ENCODE assay signal across 8 cellular contexts in the genomic region with DNA sequence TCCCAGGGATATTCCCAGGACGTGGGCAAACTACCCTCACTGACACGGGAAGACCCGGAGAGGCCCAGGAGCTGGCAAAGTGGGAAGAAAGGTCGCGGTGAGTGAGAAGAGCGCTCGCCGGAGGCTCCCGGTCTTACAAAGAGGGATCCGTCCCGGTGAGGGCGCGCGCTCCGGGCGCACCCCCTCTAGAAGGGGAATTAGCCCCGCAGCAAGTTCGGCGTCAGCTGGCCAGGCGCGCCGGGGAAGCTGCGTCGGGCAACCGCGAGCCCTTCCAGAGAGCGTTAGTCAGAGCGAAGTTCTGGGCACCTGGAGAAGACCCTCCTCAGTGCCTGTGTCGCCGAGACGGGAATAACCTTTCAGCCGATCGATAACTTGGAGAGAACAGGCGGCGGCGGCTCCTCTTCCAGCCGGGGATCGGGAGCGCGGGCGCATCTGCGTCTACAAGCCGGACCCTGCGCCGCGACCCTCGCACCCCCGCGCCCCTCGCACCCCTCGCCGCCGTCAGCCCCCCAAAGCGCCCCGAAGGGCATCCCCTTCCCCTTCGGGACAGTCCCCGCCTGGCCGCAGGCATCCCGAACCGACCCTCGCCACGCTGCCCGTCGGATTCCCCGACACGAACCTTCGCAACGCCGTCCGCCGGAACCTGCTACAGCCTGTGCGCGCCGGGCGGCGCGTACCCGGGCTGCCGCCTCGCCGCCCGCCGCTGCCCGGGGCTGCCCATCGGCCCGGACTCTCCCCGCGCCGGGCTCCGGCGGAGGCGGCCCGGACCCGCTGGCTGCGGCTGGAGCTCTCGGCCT. TPM values are rescaled to one million over a fixed set of nuclear protein-coding genes. Genes with fewer than 3 reads are reported as not detected.
A peak's percentile ranks its signal among the peaks of the same experiment; 100 is the strongest.
DNase-seq lines count a peak whose midpoint lies in the region; ATAC-seq and TF ChIP-seq lines count a peak whose summit lies in the region.

No MANE protein-coding gene starts in this region.

- H3K4me1 ChIP-seq in SJSA1 (replicated peaks) (peaks cover 9% of the 10 kb centered on the region), mammary epithelial cell (ENCODE audit: insufficient read depth, low read length) (peaks cover 16% of the 10 kb centered on the region)

- H3K27me3 ChIP-seq in SJSA1 (replicated peaks) (no peaks in the 10 kb centered on the region), mammary epithelial cell (ENCODE audit: insufficient read depth, low read length) (no peaks in the 10 kb centered on the region)

- in situ Hi-C loops in mammary epithelial cell (cut with MboI; ENCODE audit: low sequenced_read_pairs in 2 of 2), result loop anchor here (5.0 to 25.0 kb wide), 7 partner anchors 165 to 757 kb away; a partner anchor contains a TSS

- TF ChIP-seq CTCF in AG10803 (conservative IDR thresholded peaks at IDR 0.05; ENCODE audit: low read length) (no peak), mammary epithelial cell (conservative IDR thresholded peaks at IDR 0.05 in 1 of 2, IDR thresholded peaks at IDR 0.05 in 1 of 2; ENCODE audit: extremely low read depth in 1 of 2, insufficient read depth in 1 of 2, low read depth in 1 of 2, low read length in 2 of 2) (no peak)

- H3K4me3 ChIP-seq in AG10803 (ENCODE audit: low read length), result peak overlapping the region; percentile 74
- H3K4me3 ChIP-seq in SJSA1, result peak overlapping the region; percentile 76
- H3K4me3 ChIP-seq in mammary epithelial cell (replicated peaks in 1 of 3; ENCODE audit: insufficient read depth in 1 of 3, low read depth in 2 of 3, low read length in 3 of 3), result peak overlapping the region; percentile 64 to 80 (median 77)

- H3K4me2 ChIP-seq in mammary epithelial cell (ENCODE audit: insufficient read depth, low read depth, low read length), result peak overlapping the region; percentile 96

- H4K20me1 ChIP-seq in mammary epithelial cell (ENCODE audit: insufficient read depth, low read length), result no peaks in the 10 kb centered on the region

- CTCF ChIA-PET in mammary epithelial cell (lab: Charles Lee; ENCODE audit: low non-redundant PET), result interaction anchor here (0.5 to 1.0 kb wide), 6 partner anchors 63 to 873 kb away, joined by 3 to 10 read pairs (median 4); no protein-coding TSS in a partner anchor

- dilution Hi-C loops in mammary epithelial cell (cut with HindIII; ENCODE audit: low sequenced_read_pairs), result no loop called here

- no peak overlapping the region for H3K27ac ChIP-seq in SJSA1
- H3K27ac ChIP-seq in mammary epithelial cell (ENCODE audit: insufficient read depth, low read depth, low read length), result no peak overlapping the region

- H3K36me3 ChIP-seq in SJSA1 (no peaks in the 10 kb centered on the region), mammary epithelial cell (ENCODE audit: insufficient read depth, low read length) (no peaks in the 10 kb centered on the region)

- DNase-seq in AG10803 (ENCODE audit: low read depth), result no peak
- peak in 1 of 2 experiments; percentile 55 for DNase-seq in SJSA1 (ENCODE audit: low read depth in 1 of 2, low spot score in 2 of 2)
- DNase-seq in mammary epithelial cell, result peak; percentile 32
- DNase-seq in left kidney (ENCODE audit: low read depth, low spot score), result peak; percentile 66
- DNase-seq in stimulated activated CD4-positive, alpha-beta T cell treated with anti-CD3 and anti-CD28 coated beads, Interleukin-4, amount 100 ng/mL, for 48 hours (ENCODE audit: low read depth in 2 of 2), result peak; percentile 4 to 8
- no peak for DNase-seq in mesenteric fat pad (ENCODE audit: low spot score)

- ATAC-seq in GM18868 (IDR thresholded peaks at IDR 0.05; ENCODE audit: unreplicated experiment) (peak; percentile 37), HG03095 (IDR thresholded peaks at IDR 0.05; ENCODE audit: unreplicated experiment) (peak; percentile 33)

- TSS peak; percentile 85 for BruUV-seq in mammary epithelial cell (replicated peaks; lab: Mats Ljungman, UMichigan)

- intact Hi-C loops in mammary epithelial cell (cut with micrococcal nuclease), result loop anchor here (1.0 to 10.0 kb wide), 9 partner anchors 207 to 822 kb away; no protein-coding TSS in a partner anchor

- H3K9ac ChIP-seq in mammary epithelial cell (ENCODE audit: insufficient read depth, low read length), result peak overlapping the region; percentile 37

- peak overlapping the region; percentile 90 for H2AFZ ChIP-seq in mammary epithelial cell (ENCODE audit: low read depth, low read length)

- no peaks in the 10 kb centered on the region for H3K79me2 ChIP-seq in mammary epithelial cell (ENCODE audit: insufficient read depth, low read length)

- H3K9me3 ChIP-seq in SJSA1 (replicated peaks) (no peaks in the 10 kb centered on the region), mammary epithelial cell (replicated peaks; ENCODE audit: insufficient read depth, low read length) (no peaks in the 10 kb centered on the region)

- 6% methylated on average over 3 of the region's 96 CpGs for WGBS in mammary epithelial cell (ENCODE audit: low coverage, missing lambda C conversion rate)

RNA-seq across cellular contexts. Expression of a gene that starts 0.5 kb away (rescaled TPM):
- 9.9 and 10.4 TPM in 2 replicates for total RNA-seq in SJSA1 (2014; rRNA removed; shearing (Covaris generic))
- 10 to 100 TPM in 1 of 2 donors, 1 to 10 TPM in 1; 3.8 to 19.8 TPM for total RNA-seq in mammary epithelial cell
- 2.5 TPM for polyA plus RNA-seq in mammary epithelial cell
- polyA minus RNA-seq in mammary epithelial cell, result 2.0 TPM
- 28.3 TPM for total RNA-seq in mesenteric fat pad

Comparison
In these comparisons a context has a peak if more than half of its experiments do, and no peak if none do; other contexts are left out.
1. DNase-seq: peak in mammary epithelial cell (single experiment), left kidney (single experiment) and stimulated activated CD4-positive, alpha-beta T cell treated with anti-CD3 and anti-CD28 coated beads, Interleukin-4, amount 100 ng/mL, for 48 hours (2 of 2); none in AG10803 (single experiment) and mesenteric fat pad (single experiment).
2. Peak in every context shown above with its lines, with median percentiles within 50 percentile points of each other: H3K4me3 ChIP-seq.